28 cellular contexts compared by ENCODE assay signal in the genomic region with DNA sequence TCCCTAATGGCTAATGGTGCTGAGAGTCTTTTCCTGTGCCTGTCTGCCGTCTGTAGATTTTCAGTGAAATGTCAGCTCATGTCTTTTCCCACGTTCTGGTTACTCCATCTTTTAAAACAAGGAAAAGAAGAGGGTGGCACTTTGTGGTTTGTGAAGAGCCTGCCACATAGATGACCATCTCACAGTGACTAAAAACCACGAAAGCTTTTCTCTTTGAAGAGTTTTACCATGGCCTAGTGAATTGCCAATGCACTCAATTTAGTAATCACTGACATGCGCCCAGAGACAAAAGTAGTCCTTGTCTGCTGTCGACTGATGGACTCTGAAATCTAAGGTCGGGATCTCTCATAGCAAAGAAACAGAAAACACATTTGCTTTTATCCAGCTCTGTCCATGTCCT. TPM values are rescaled to one million over a fixed set of nuclear protein-coding genes. Genes with fewer than 3 reads are reported as not detected.
"Had no signal": no experiment of that assay in that cellular context is flagged by ENCODE, and none has a peak within 500 bp of the region (broad histone marks: within the 10 kb centered on the region; RNA-seq: fewer than 3 reads in every experiment).

No MANE protein-coding gene starts in this region.

- H3K9ac ChIP-seq: KMS-11 had no signal

- H3K27ac ChIP-seq: adrenal gland, KMS-11, RWPE1, SJSA1 had no signal

- ATAC-seq: activated CD4-positive, CD25-positive, alpha-beta regulatory T cell treated with anti-CD3 and anti-CD28 coated beads, Interleukin-2, amount 50 U/mL, for 24 hours; activated CD8-positive, alpha-beta T cell treated with anti-CD3 and anti-CD28 coated beads for 36 hours; Panc1; SK-N-SH treated with all-trans-retinoic acid at 6 μM for 48 hours had no signal

- DNase-seq: activated CD4-positive, alpha-beta T cell treated with anti-CD3 and anti-CD28 coated beads for 4 hours; activated CD8-positive, alpha-beta memory T cell treated with anti-CD3 and anti-CD28 coated beads, Interleukin-2, amount 50 U/mL, for 48 hours; activated CD8-positive, alpha-beta T cell treated with anti-CD3 and anti-CD28 coated beads for 36 hours; activated naive CD4-positive, alpha-beta T cell treated with anti-CD3 and anti-CD28 coated beads, Interleukin-2, amount 50 U/mL, for 16 hours; activated naive CD8-positive, alpha-beta T cell treated with anti-CD3 and anti-CD28 coated beads, Interleukin-2, amount 10 ng/mL, durations not matched to agents 7 days and 5 days; activated T-cell treated with anti-CD3 and anti-CD28 coated beads, Interleukin-2, amount 50 U/mL, for 1 hour; anterior cingulate cortex; cerebellar nuclear complex; MM.1S; NCI-H1105 treated with DMSO at 0.1 percent for 48 hours; NCI-H1436 treated with DMSO at 0.1 percent for 48 hours; NCI-H1930; NCI-H2171; NCI-H2227 treated with DMSO at 0.1 percent for 48 hours; NCI-H446 treated with DMSO at 0.1 percent for 48 hours; NCI-H526; NCI-H774; SHP77; SW 1271 had no signal

- H3K4me1 ChIP-seq: SJSA1 had no signal

- H3K4me2 ChIP-seq: KMS-11 had no signal

- H3K4me3 ChIP-seq: adrenal gland, SJSA1 had no signal

- H3K36me3 ChIP-seq: adrenal gland, SJSA1 had no signal

- H3K27me3 ChIP-seq: SJSA1 had no signal

- H3K9me3 ChIP-seq: adrenal gland, SJSA1 had no signal

RNA-seq across cellular contexts. Expression of gene SPATA31C2, which starts 50.4 kb away (rescaled TPM):
- total RNA-seq: activated naive CD8-positive, alpha-beta T cell treated with anti-CD3 and anti-CD28 coated beads, Interleukin-2, amount 10 ng/mL, durations not matched to agents 7 days and 5 days; adrenal gland; cardiac septum; OCI-LY7; SJSA1 had no signal
